In the genomic region with DNA sequence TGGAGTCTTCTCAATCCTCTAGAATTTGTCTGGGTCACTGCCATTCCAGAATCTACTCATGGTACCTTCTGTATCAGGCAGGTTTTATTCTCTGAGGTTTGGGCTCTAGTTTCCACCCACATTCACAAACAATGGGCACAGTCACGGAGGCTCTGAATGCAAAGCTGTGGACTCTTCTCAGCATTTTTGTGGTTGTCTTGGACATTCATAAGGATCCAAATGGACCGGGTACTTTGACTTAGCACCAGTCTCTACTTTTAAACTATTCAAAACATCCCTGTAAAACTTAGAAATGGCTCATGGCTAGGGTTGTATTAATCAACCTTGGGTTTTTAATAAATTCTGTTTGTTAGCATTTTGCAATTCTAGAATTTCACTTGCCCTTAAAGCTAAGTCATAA, we compare ENCODE assay signal across 1 cellular context.
TF ChIP-seq lines count a peak whose summit lies in the region.

No MANE protein-coding gene starts in this region.

TF ChIP-seq in IMR-90, 13 proteins besides CTCF, POLR2A, EP300 and RAD21:
- no peak for TF ChIP-seq FOS (IDR thresholded peaks at IDR 0.05; ENCODE audit: low read depth, low read length)
- no peak for TF ChIP-seq RFX5 (IDR thresholded peaks at IDR 0.05; ENCODE audit: low read depth, low read length)
- TF ChIP-seq, protein P1, sequence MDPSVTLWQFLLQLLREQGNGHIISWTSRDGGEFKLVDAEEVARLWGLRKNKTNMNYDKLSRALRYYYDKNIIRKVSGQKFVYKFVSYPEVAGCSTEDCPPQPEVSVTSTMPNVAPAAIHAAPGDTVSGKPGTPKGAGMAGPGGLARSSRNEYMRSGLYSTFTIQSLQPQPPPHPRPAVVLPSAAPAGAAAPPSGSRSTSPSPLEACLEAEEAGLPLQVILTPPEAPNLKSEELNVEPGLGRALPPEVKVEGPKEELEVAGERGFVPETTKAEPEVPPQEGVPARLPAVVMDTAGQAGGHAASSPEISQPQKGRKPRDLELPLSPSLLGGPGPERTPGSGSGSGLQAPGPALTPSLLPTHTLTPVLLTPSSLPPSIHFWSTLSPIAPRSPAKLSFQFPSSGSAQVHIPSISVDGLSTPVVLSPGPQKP (IDR thresholded peaks at IDR 0.05; ENCODE audit: borderline replicate concordance, low read depth, low read length) = no peak
- TF ChIP-seq BHLHE40 (IDR thresholded peaks at IDR 0.05; ENCODE audit: low read depth, low read length) = no peak
- TF ChIP-seq MAFK (IDR thresholded peaks at IDR 0.05; ENCODE audit: low read depth, low read length) = no peak
- TF ChIP-seq MAZ (IDR thresholded peaks at IDR 0.05; ENCODE audit: borderline replicate concordance, low read depth, low read length) = no peak
- TF ChIP-seq MXI1 (IDR thresholded peaks at IDR 0.05; ENCODE audit: borderline replicate concordance, low read depth, low read length) = no peak
- TF ChIP-seq SMC3 (IDR thresholded peaks at IDR 0.05; ENCODE audit: low read depth, low read length) = no peak
- TF ChIP-seq CHD1 (IDR thresholded peaks at IDR 0.05; ENCODE audit: low read depth, low read length) = no peak
- TF ChIP-seq, protein P2, sequence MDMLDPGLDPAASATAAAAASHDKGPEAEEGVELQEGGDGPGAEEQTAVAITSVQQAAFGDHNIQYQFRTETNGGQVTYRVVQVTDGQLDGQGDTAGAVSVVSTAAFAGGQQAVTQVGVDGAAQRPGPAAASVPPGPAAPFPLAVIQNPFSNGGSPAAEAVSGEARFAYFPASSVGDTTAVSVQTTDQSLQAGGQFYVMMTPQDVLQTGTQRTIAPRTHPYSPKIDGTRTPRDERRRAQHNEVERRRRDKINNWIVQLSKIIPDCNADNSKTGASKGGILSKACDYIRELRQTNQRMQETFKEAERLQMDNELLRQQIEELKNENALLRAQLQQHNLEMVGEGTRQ (IDR thresholded peaks at IDR 0.05; ENCODE audit: low read depth, low read length) = no peak
- no peak for TF ChIP-seq RCOR1 (IDR thresholded peaks at IDR 0.05; ENCODE audit: insufficient replicate concordance, low read length)
- TF ChIP-seq NFE2L2 (IDR thresholded peaks at IDR 0.05; ENCODE audit: low read depth, low read length) = no peak
- no peak for TF ChIP-seq CEBPB (IDR thresholded peaks at IDR 0.05; ENCODE audit: low read depth, low read length)
